ENCODE assay signal across 7 cellular contexts in the genomic region with DNA sequence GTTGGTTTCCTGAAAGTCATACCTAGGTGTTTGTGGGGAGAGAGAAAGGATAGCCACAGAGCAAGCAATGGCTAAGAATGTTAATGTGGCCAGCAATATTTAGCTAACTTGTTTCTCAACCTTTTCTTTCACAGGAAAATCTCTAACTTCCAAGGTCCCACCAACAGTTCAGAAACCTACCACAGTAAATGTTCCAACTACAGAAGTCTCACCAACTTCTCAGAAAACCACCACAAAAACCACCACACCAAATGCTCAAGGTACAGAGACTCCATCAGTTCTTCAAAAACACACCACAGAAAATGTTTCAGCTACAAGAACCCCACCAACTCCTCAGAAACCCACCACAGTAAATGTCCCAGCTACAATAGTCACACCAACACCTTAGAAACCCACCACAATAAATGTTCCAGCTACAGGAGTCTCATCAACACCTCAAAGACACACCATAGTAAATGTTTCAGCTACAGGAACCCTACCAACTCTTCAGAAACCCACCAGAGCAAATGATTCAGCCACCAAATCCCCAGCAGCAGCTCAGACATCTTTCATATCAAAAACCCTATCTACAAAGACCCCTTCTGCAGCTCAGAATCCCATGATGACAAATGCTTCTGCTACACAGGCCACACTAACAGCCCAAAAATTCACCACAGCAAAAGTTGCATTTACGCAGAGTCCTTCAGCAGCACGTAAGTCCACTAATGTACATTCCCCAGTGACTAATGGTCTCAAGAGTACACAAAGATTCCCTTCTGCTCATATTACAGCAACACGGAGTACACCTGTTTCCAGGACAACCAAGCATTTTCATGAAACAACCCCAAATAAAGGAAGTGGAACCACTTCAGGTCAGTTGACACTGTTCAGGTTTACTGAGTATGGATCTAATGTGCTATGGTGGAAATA. TPM values are rescaled to one million over a fixed set of nuclear protein-coding genes. Genes with fewer than 3 reads are reported as not detected.
A peak's percentile ranks its signal among the peaks of the same experiment; 100 is the strongest.
DNase-seq lines count a peak whose midpoint lies in the region; ATAC-seq, FAIRE-seq and TF ChIP-seq lines count a peak whose summit lies in the region.

No MANE protein-coding gene starts in this region.

- no peaks in the 10 kb centered on the region for H3K27me3 ChIP-seq in K562 (ENCODE audit: control insufficient read depth in 2 of 2, insufficient read depth in 2 of 2, low read length in 2 of 2)

- H2AFZ ChIP-seq in K562 (ENCODE audit: low read depth, low read length) = no peak overlapping the region

- in situ Hi-C loops in K562 (cut with MboI) = no loop called here

- TF ChIP-seq RAD21 in K562 (CRISPR knock-in tag; conservative IDR thresholded peaks at IDR 0.05 in 1 of 2, IDR thresholded peaks at IDR 0.05 in 1 of 2) = no peak

- TF ChIP-seq EP300 in K562 (IDR thresholded peaks at IDR 0.05; ENCODE audit: low read length) = no peak

- no peak overlapping the region for H3K4me2 ChIP-seq in K562 (ENCODE audit: insufficient read depth, low read length)

- peaks cover 27% of the 10 kb centered on the region for H3K36me3 Mint-ChIP-seq in HFFc6 (ENCODE audit: low read depth)

- CTCF ChIA-PET in K562 (lab: Yijun Ruan, JAX; ENCODE audit: low intra/inter-chr PET ratio) = interaction anchor here (0.7 kb wide), 1 partner anchor 118 kb away, joined by 3 read pairs; no protein-coding TSS in a partner anchor

- 39% methylated on average over 3 of the region's 3 CpGs for WGBS in K562 (ENCODE audit: insufficient coverage, low coverage, missing lambda C conversion rate)

- H4K20me1 ChIP-seq in K562 (replicated peaks; ENCODE audit: control insufficient read depth, insufficient read depth, low read length) = no peaks in the 10 kb centered on the region

- H3K27ac Mint-ChIP-seq in HFFc6 = peak overlapping the region; percentile 45

- peaks cover 93% of the 10 kb centered on the region for H3K36me3 ChIP-seq in K562 (ENCODE audit: control insufficient read depth, insufficient read depth, low read length)

- H3K9me3 Mint-ChIP-seq in HFFc6 = peaks cover 11% of the 10 kb centered on the region

- no peaks in the 10 kb centered on the region for H3K9me1 ChIP-seq in K562 (ENCODE audit: control insufficient read depth, insufficient read depth, low read length)

- H3K4me3 Mint-ChIP-seq in HFFc6 = no peak overlapping the region

- DNase-seq in HFFc6 = peak; percentile 6
- DNase-seq in NAMALWA (ENCODE audit: low spot score) = peak; percentile 76
- DNase-seq in K562 (ENCODE audit: extremely low read depth in 1 of 4, low spot score in 3 of 4) = no peak
- peak; percentile 13 to 23 for DNase-seq in stimulated activated CD4-positive, alpha-beta T cell treated with anti-CD3 and anti-CD28 coated beads, Interleukin-2, amount 100 ng/mL, for 48 hours
- DNase-seq in posterior vena cava (ENCODE audit: low spot score) = no peak
- no peak for DNase-seq in foreskin melanocyte

- TF ChIP-seq CTCF in HFFc6 (IDR thresholded peaks at IDR 0.05) = no peak
- no peak for TF ChIP-seq CTCF in K562 (IDR thresholded peaks at IDR 0.05 in 2 of 3, conservative IDR thresholded peaks at IDR 0.05 in 1 of 3; ENCODE audit: insufficient read depth in 2 of 3, low read depth in 1 of 3, low read length in 3 of 3)

- ATAC-seq in GM18858 (IDR thresholded peaks at IDR 0.05; ENCODE audit: unreplicated experiment) (peak; percentile 78), K562 (peak; percentile 27)

- no TSS peak for BruUV-seq in K562 (replicated peaks; lab: Mats Ljungman, UMichigan)

- H3K9me3 ChIP-seq in K562 (replicated peaks; ENCODE audit: control insufficient read depth, insufficient read depth, low read depth, low read length) = no peaks in the 10 kb centered on the region

- peaks cover 7% of the 10 kb centered on the region; the same call in 1 of the 2 replicates for H3K4me1 Mint-ChIP-seq in HFFc6 (ENCODE audit: low read depth)

- POLR2A ChIA-PET in K562 (lab: Yijun Ruan, JAX) = interaction anchor here (0.9 to 5.5 kb wide), 3 partner anchors 13 to 253 kb away, joined by 3 to 78 read pairs (median 4); a partner anchor contains a TSS

- FAIRE-seq in K562 (lab: Jason Lieb, UNC) = no peak

- H3K27me3 Mint-ChIP-seq in HFFc6 (ENCODE audit: insufficient read depth) = no peaks in the 10 kb centered on the region

- no peak overlapping the region for H3K4me3 ChIP-seq in K562

- no peak; the same call in 1 of the 2 replicates for TF ChIP-seq POLR2A in K562 (conservative IDR thresholded peaks at IDR 0.05)

- intact Hi-C loops in K562 (cut with micrococcal nuclease) = no loop called here
- intact Hi-C loops in posterior vena cava (cut with DNase I) = loop anchor here in 1 of 2 donors (10.0 kb wide), 1 partner anchor 1552 kb away; no protein-coding TSS in a partner anchor

- peaks cover 14% of the 10 kb centered on the region; the same call in 2 of the 3 replicates for H3K79me2 ChIP-seq in K562 (ENCODE audit: control insufficient read depth, insufficient read depth, low read length)

- no peak overlapping the region for H3K9ac ChIP-seq in K562 (ENCODE audit: insufficient read depth in 1 of 2, low read depth in 2 of 2, low read length in 2 of 2)

- H3K27ac ChIP-seq in K562 (ENCODE audit: extremely low read depth, low read depth, low read length) = no peak overlapping the region

- no peaks in the 10 kb centered on the region for H3K4me1 ChIP-seq in K562 (replicated peaks in 1 of 2; ENCODE audit: control insufficient read depth in 2 of 2, insufficient read depth in 2 of 2, low read length in 2 of 2)

TF ChIP-seq in K562, 482 proteins besides CTCF, POLR2A, EP300 and RAD21 (continues in another document):
- TF ChIP-seq, protein P1, sequence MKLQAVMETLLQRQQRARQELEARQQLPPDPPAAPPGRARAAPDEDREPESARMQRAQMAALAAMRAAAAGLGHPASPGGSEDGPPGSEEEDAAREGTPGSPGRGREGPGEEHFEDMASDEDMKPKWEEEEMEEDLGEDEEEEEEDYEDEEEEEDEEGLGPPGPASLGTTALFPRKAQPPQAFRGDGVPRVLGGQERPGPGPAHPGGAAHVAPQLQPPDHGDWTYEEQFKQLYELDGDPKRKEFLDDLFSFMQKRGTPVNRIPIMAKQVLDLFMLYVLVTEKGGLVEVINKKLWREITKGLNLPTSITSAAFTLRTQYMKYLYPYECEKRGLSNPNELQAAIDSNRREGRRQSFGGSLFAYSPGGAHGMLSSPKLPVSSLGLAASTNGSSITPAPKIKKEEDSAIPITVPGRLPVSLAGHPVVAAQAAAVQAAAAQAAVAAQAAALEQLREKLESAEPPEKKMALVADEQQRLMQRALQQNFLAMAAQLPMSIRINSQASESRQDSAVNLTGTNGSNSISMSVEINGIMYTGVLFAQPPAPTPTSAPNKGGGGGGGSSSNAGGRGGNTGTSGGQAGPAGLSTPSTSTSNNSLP (IDR thresholded peaks at IDR 0.05; ENCODE audit: borderline replicate concordance, low read depth, low read length) = no peak
- TF ChIP-seq RFX1 (IDR thresholded peaks at IDR 0.05) = peak; percentile 75
- no peak for TF ChIP-seq CEBPG (CRISPR knock-in tag; IDR thresholded peaks at IDR 0.05)
- no peak for TF ChIP-seq CEBPG (tag; conservative IDR thresholded peaks at IDR 0.05 in 1 of 2, IDR thresholded peaks at IDR 0.05 in 1 of 2)
- TF ChIP-seq, protein P2, sequence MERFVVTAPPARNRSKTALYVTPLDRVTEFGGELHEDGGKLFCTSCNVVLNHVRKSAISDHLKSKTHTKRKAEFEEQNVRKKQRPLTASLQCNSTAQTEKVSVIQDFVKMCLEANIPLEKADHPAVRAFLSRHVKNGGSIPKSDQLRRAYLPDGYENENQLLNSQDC (CRISPR knock-in tag; IDR thresholded peaks at IDR 0.05) = no peak
- no peak for TF ChIP-seq BHLHE40 (IDR thresholded peaks at IDR 0.05; ENCODE audit: low read length)
- TF ChIP-seq, protein P3, sequence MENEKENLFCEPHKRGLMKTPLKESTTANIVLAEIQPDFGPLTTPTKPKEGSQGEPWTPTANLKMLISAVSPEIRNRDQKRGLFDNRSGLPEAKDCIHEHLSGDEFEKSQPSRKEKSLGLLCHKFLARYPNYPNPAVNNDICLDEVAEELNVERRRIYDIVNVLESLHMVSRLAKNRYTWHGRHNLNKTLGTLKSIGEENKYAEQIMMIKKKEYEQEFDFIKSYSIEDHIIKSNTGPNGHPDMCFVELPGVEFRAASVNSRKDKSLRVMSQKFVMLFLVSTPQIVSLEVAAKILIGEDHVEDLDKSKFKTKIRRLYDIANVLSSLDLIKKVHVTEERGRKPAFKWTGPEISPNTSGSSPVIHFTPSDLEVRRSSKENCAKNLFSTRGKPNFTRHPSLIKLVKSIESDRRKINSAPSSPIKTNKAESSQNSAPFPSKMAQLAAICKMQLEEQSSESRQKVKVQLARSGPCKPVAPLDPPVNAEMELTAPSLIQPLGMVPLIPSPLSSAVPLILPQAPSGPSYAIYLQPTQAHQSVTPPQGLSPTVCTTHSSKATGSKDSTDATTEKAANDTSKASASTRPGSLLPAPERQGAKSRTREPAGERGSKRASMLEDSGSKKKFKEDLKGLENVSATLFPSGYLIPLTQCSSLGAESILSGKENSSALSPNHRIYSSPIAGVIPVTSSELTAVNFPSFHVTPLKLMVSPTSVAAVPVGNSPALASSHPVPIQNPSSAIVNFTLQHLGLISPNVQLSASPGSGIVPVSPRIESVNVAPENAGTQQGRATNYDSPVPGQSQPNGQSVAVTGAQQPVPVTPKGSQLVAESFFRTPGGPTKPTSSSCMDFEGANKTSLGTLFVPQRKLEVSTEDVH (IDR thresholded peaks at IDR 0.05; ENCODE audit: low read depth, partially characterized antibody) = peak; percentile 50
- TF ChIP-seq HMG20B (CRISPR knock-in tag; IDR thresholded peaks at IDR 0.05) = no peak

RNA-seq across cellular contexts. Expression of a gene that starts 15.3 kb away (rescaled TPM):
- 10 to 100 TPM; 13.7 to 26.1 (median 18.8) TPM for total RNA-seq in HFFc6 (2021; fragmentation: NEBNext Ultra II Directional; extraction: Animal tissue kit (Norgen Biotek cat#: 25700))
- total RNA-seq in K562 (2011; cell fraction: chromatin; rRNA removed; ENCODE audit: low replicate concordance) = 122 and 219 TPM in 2 replicates
- 126 and 131 TPM in 2 replicates for total RNA-seq in K562 (2011; cell fraction: nucleolus; rRNA removed)
- total RNA-seq in K562 (2011; cell fraction: nucleoplasm; rRNA removed) = 167 and 170 TPM in 2 replicates
- total RNA-seq in K562 (2014; rRNA removed) = 98.4 and 112 TPM in 2 replicates
- 96.2 and 124 TPM in 2 replicates for total RNA-seq in K562 (2014; rRNA removed; fragmentation: Illumina TruSeq; extraction: Trizol)
- total RNA-seq in K562 (2015; rRNA removed; fragmentation: Illumina TruSeq; extraction: Trizol) = 81.5 and 84.0 TPM in 2 replicates
- 96.0 and 104 TPM in 2 replicates for total RNA-seq in K562 (2021)
- polyA plus RNA-seq in K562 (2011; rRNA removed) = 137 and 150 TPM in 2 replicates
- 53.0 and 98.2 TPM in 2 replicates for polyA plus RNA-seq in K562 (2011; cell fraction: cytosol; rRNA removed)
- polyA plus RNA-seq in K562 (2011; cell fraction: nucleus; rRNA removed) = 69.4 and 92.8 TPM in 2 replicates
- polyA plus RNA-seq in K562 (2012) = 72.7 and 169 TPM in 2 replicates
- 94.8 and 144 TPM in 2 replicates for polyA plus RNA-seq in K562 (2014; fragmentation: Illumina TruSeq; extraction: Trizol)
- polyA plus RNA-seq in K562 (2014; fragmentation: Nextera tagmentation; extraction: Ambion mirVana) = 10 to 100 TPM; 17.7 to 29.4 TPM
- 97.0 and 98.6 TPM in 2 replicates for polyA plus RNA-seq in K562 (2014; rRNA removed)
- polyA minus RNA-seq in K562 (2011; rRNA and poly(A)+ RNA removed) = 180 and 193 TPM in 2 replicates
- 46.6 and 55.4 TPM in 2 replicates for polyA minus RNA-seq in K562 (2011; cell fraction: cytosol; rRNA and poly(A)+ RNA removed)
- polyA minus RNA-seq in K562 (2011; cell fraction: nucleus; rRNA and poly(A)+ RNA removed) = 97.5 and 128 TPM in 2 replicates
- 10 to 100 TPM; 52.7 to 53.2 TPM for total RNA-seq in posterior vena cava

Comparison
In these comparisons a context has a peak if more than half of its experiments do, and no peak if none do; other contexts are left out.
1. DNase-seq: peak in HFFc6 (single experiment), NAMALWA (single experiment) and stimulated activated CD4-positive, alpha-beta T cell treated with anti-CD3 and anti-CD28 coated beads, Interleukin-2, amount 100 ng/mL, for 48 hours (2 of 2); none in K562 (0 of 4), posterior vena cava (single experiment) and foreskin melanocyte (single experiment).